Comparison of ENCODE assay signal across 1 cellular context in the genomic region with DNA sequence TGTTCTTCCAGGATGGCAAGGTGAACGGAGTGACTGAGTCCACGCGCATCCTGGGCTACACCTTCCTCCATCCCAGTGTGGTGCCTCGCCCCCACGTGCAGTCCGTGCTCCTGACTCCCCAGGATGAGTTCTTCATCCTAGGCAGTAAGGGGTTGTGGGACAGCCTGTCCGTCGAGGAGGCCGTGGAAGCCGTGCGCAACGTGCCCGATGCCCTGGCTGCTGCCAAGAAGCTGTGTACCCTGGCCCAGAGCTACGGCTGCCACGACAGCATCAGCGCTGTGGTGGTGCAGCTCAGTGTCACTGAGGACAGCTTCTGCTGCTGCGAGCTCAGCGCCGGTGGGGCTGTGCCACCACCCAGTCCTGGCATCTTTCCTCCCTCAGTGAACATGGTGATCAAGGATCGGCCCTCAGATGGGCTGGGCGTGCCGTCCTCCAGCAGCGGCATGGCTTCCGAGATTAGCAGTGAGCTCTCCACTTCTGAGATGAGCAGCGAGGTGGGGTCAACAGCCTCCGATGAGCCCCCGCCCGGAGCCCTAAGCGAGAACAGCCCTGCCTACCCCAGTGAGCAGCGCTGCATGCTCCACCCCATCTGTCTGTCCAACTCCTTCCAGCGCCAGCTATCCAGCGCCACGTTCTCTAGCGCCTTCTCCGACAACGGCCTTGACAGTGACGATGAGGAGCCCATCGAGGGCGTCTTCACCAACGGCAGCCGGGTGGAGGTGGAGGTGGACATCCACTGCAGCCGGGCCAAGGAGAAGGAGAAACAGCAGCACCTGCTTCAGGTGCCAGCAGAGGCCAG.
TF ChIP-seq lines count a peak whose summit lies in the region.

No MANE protein-coding gene starts in this region.

TF ChIP-seq in K562, 482 proteins besides CTCF, POLR2A, EP300 and RAD21:
- TF ChIP-seq ZNF212 (CRISPR knock-in tag; IDR thresholded peaks at IDR 0.05) (no peak), HNRNPLL (IDR thresholded peaks at IDR 0.05; ENCODE audit: low read depth, low read length, poor library complexity, severe bottlenecking) (no peak), ZSCAN29 (IDR thresholded peaks at IDR 0.05) (no peak), POLR2G (IDR thresholded peaks at IDR 0.05; ENCODE audit: low read depth, low read length) (peak; percentile 14; the same call in 1 of the 2 replicates)
